In genomic region chr17:19290047-19290705, GRCh38 we compare ENCODE assay signal across 19 cellular contexts. TPM values are rescaled to one million over a fixed set of nuclear protein-coding genes. Genes with fewer than 3 reads are reported as not detected.
DNase-seq lines count a peak whose midpoint lies in the region; ATAC-seq and TF ChIP-seq lines count a peak whose summit lies in the region.
"Had no signal": no experiment of that assay in that cellular context is flagged by ENCODE, and none has a peak within 500 bp of the region (broad histone marks: within the 10 kb centered on the region; RNA-seq: fewer than 3 reads in every experiment).

No MANE protein-coding gene starts in this region.

- no peak for TF ChIP-seq POLR2A in transverse colon (IDR thresholded peaks at IDR 0.05)
- TF ChIP-seq POLR2A in testis (IDR thresholded peaks at IDR 0.05) = no peak

- in situ Hi-C loops in transverse colon (cut with MboI; ENCODE audit: low pct_ligation_motif_present in 1 of 4, low pct_unique_long_range_greater_than_20kb in 1 of 4, low sequenced_read_pairs in 3 of 4) (no loop called here), G401 (cut with HindIII; ENCODE audit: low sequenced_read_pairs) (no loop called here)

- ATAC-seq in SK-N-SH treated with all-trans-retinoic acid at 6 μM for 48 hours = no peak
- ATAC-seq in WTC11 = no peak
- ATAC-seq: HepG2, mucosa of descending colon had no signal

- H3K4ac ChIP-seq in mesenchymal stem cell (ENCODE audit: low read depth in 1 of 2, low read length in 2 of 2) = no peak overlapping the region

- H3K9me3 ChIP-seq in SK-N-SH (no peaks in the 10 kb centered on the region), mesenchymal stem cell (ENCODE audit: control insufficient read depth, low read length) (no peaks in the 10 kb centered on the region), transverse colon (no peaks in the 10 kb centered on the region), testis (no peaks in the 10 kb centered on the region)
- H3K9me3 ChIP-seq: mucosa of descending colon, Peyer's patch had no signal

- no peaks in the 10 kb centered on the region for H3K9me2 ChIP-seq in SK-N-SH

- H3K27ac ChIP-seq in SK-N-SH (ENCODE audit: low read depth in 2 of 2, low read length in 1 of 2) = no peak overlapping the region
- no peak overlapping the region for H3K27ac ChIP-seq in mesenchymal stem cell (ENCODE audit: low read length, poor library complexity, severe bottlenecking)
- peak overlapping the region in 3 of 4 donors; percentile 21 to 51 (median 29) for H3K27ac ChIP-seq in transverse colon
- H3K27ac ChIP-seq in testis = no peak overlapping the region
- H3K27ac ChIP-seq: Peyer's patch had no signal

- H3K36me3 ChIP-seq in SK-N-SH (replicated peaks in 1 of 2; ENCODE audit: control insufficient read depth in 1 of 2, insufficient read depth in 2 of 2, low read length in 1 of 2) (peaks cover 0 to 11% of the 10 kb centered on the region in 2 experiments), mesenchymal stem cell (ENCODE audit: control insufficient read depth in 1 of 2, insufficient read depth in 2 of 2, low read depth in 1 of 2, low read length in 2 of 2) (peaks cover 21 to 27% of the 10 kb centered on the region in 2 experiments), transverse colon (no peaks in the 10 kb centered on the region), testis (ENCODE audit: low read depth, missing control alignments) (no peaks in the 10 kb centered on the region)
- H3K36me3 ChIP-seq: Peyer's patch had no signal

- H3F3A ChIP-seq in SK-N-SH (replicated peaks; ENCODE audit: insufficient read depth) = peaks cover 3% of the 10 kb centered on the region

- H3K27ac Mint-ChIP-seq in WTC11 = peak overlapping the region; percentile 48; the same call in 1 of the 2 replicates
- H3K27ac Mint-ChIP-seq: activated CD4-positive, alpha-beta T cell treated with anti-CD3 and anti-CD28 coated beads, Interleukin-2, amount 10 ng/mL, durations not matched to agents 7 days and 5 days; activated T-cell treated with anti-CD3 and anti-CD28 coated beads, Interleukin-2, amount 50 U/mL, for 24 hours; T-helper 1 cell treated with Interleukin-12 subunit alpha and Interleukin-12 subunit beta and Interleukin-4 antibody, amounts not matched to agents 30 μg/mL and 1 μg/mL, for 36 hours had no signal

- H3K27me3 ChIP-seq in SK-N-SH (ENCODE audit: insufficient read depth) (no peaks in the 10 kb centered on the region), mesenchymal stem cell (ENCODE audit: control insufficient read depth in 1 of 2, insufficient read depth in 1 of 2, low read length in 2 of 2) (no peaks in the 10 kb centered on the region), transverse colon (no peaks in the 10 kb centered on the region), testis (no peaks in the 10 kb centered on the region)
- H3K27me3 ChIP-seq: Peyer's patch had no signal

- H2AFZ ChIP-seq in SK-N-SH (ENCODE audit: low read depth) (no peak overlapping the region), mesenchymal stem cell (ENCODE audit: low read depth, low read length) (no peak overlapping the region)

- peak overlapping the region; percentile 36 for H2AK5ac ChIP-seq in mesenchymal stem cell (ENCODE audit: low read length, severe bottlenecking)

- H3K23ac ChIP-seq in mesenchymal stem cell (ENCODE audit: low read length in 2 of 2) = no peak overlapping the region

- H3K4me3 Mint-ChIP-seq in WTC11 = no peak overlapping the region
- H3K4me3 Mint-ChIP-seq: activated CD4-positive, alpha-beta T cell treated with anti-CD3 and anti-CD28 coated beads, Interleukin-2, amount 10 ng/mL, durations not matched to agents 7 days and 5 days; activated T-cell treated with anti-CD3 and anti-CD28 coated beads, Interleukin-2, amount 50 U/mL, for 24 hours; T-helper 1 cell treated with Interleukin-12 subunit alpha and Interleukin-12 subunit beta and Interleukin-4 antibody, amounts not matched to agents 30 μg/mL and 1 μg/mL, for 36 hours had no signal

- H2BK120ac ChIP-seq in mesenchymal stem cell (ENCODE audit: low read depth, low read length) = no peak overlapping the region

- peak overlapping the region in 1 of 2 experiments; percentile 94 for H3K14ac ChIP-seq in mesenchymal stem cell (ENCODE audit: low read length in 2 of 2)

- H3K4me1 Mint-ChIP-seq in WTC11 = peaks cover 44% of the 10 kb centered on the region

- H2BK15ac ChIP-seq in mesenchymal stem cell (ENCODE audit: low read depth, poor library complexity, severe bottlenecking) = no peak overlapping the region

- TF ChIP-seq CTCF in SK-N-SH (IDR thresholded peaks at IDR 0.05) (no peak), WTC11 (IDR thresholded peaks at IDR 0.05) (no peak), transverse colon (IDR thresholded peaks at IDR 0.05) (no peak), testis (IDR thresholded peaks at IDR 0.05) (no peak)

- H3K9ac ChIP-seq in SK-N-SH = no peak overlapping the region
- no peak overlapping the region for H3K9ac ChIP-seq in mesenchymal stem cell (ENCODE audit: low read length)

- H4K91ac ChIP-seq in mesenchymal stem cell (ENCODE audit: low read length) = no peak overlapping the region

- H3K79me2 ChIP-seq in SK-N-SH (ENCODE audit: insufficient read depth) = peaks cover 38% of the 10 kb centered on the region; the same call in 1 of the 2 replicates

- no peak overlapping the region for H3K4me3 ChIP-seq in SK-N-SH (ENCODE audit: low read depth in 2 of 2, low read length in 1 of 2)
- no peak overlapping the region for H3K4me3 ChIP-seq in mesenchymal stem cell (ENCODE audit: insufficient read depth in 1 of 2, low read depth in 1 of 2, low read length in 2 of 2)
- no peak overlapping the region for H3K4me3 ChIP-seq in transverse colon
- no peak overlapping the region for H3K4me3 ChIP-seq in testis
- H3K4me3 ChIP-seq: mucosa of descending colon, Peyer's patch had no signal

- peaks cover 9% of the 10 kb centered on the region for H3K36me3 Mint-ChIP-seq in WTC11

- WGBS in SK-N-SH (ENCODE audit: low lambda C conversion rate) = 84% methylated on average over 8 of the region's 9 CpGs
- WGBS in mesenchymal stem cell = 74% methylated on average over 9 of the region's 9 CpGs
- 37 to 64% methylated on average over 2 to 9 of the region's 9 CpGs for WGBS in transverse colon (ENCODE audit: low coverage in 1 of 2), 2 donors
- 43 to 45% methylated on average over 7 to 9 of the region's 9 CpGs for WGBS in testis, 2 donors

- DNase-seq in SK-N-SH (peak; percentile 60), WTC11 (ENCODE audit: low spot score) (no peak), mesenchymal stem cell (no peak), transverse colon (no peak), G401 (ENCODE audit: low spot score) (no peak), testis (no peak)
- no peak for DNase-seq in activated CD4-positive, CD25-positive, alpha-beta regulatory T cell treated with anti-CD3 and anti-CD28 coated beads, Interleukin-2, amount 50 U/mL, for 72 hours
- DNase-seq: activated CD4-positive, alpha-beta T cell treated with anti-CD3 and anti-CD28 coated beads, Interleukin-2, amount 10 ng/mL, durations not matched to agents 7 days and 5 days; activated T-cell treated with anti-CD3 and anti-CD28 coated beads, Interleukin-2, amount 50 U/mL, for 24 hours; mucosa of descending colon; NCI-H1417 treated with DMSO at 0.1 percent for 48 hours; NCI-H510A; Peyer's patch; retina; stimulated activated CD4-positive, alpha-beta T cell treated with anti-CD3 and anti-CD28 coated beads, Interleukin-4, amount 100 ng/mL, for 24 hours; stimulated activated naive CD4-positive, alpha-beta T cell had no signal

- peaks cover 0 to 17% of the 10 kb centered on the region in 2 experiments; a peak in 1 of 4 replicates for H3K4me1 ChIP-seq in SK-N-SH (ENCODE audit: control insufficient read depth in 1 of 2, insufficient read depth in 2 of 2, low read depth in 1 of 2, low read length in 1 of 2)
- H3K4me1 ChIP-seq in mesenchymal stem cell (ENCODE audit: control insufficient read depth, insufficient read depth, low read depth, low read length) = peaks cover 38% of the 10 kb centered on the region
- H3K4me1 ChIP-seq in transverse colon = peaks cover 5 to 20% (median 13%) of the 10 kb centered on the region in 4 donors
- peaks cover 19% of the 10 kb centered on the region for H3K4me1 ChIP-seq in testis
- H3K4me1 ChIP-seq: Peyer's patch had no signal

- peak overlapping the region in 1 of 2 experiments; percentile 60 for H3K18ac ChIP-seq in mesenchymal stem cell (ENCODE audit: low read depth in 1 of 2, low read length in 2 of 2)

- peak overlapping the region in 1 of 2 experiments; percentile 10 for H2BK12ac ChIP-seq in mesenchymal stem cell (ENCODE audit: low read length in 2 of 2)

- H3K4me2 ChIP-seq in SK-N-SH (no peak overlapping the region), mesenchymal stem cell (ENCODE audit: low read length, poor library complexity, severe bottlenecking) (no peak overlapping the region)

- no peaks in the 10 kb centered on the region for H3K27me3 Mint-ChIP-seq in WTC11 (ENCODE audit: low read depth)

- TF ChIP-seq EP300 in SK-N-SH (IDR thresholded peaks at IDR 0.05; ENCODE audit: borderline replicate concordance in 1 of 2, low read depth in 1 of 2, low read length in 1 of 2) = no peak
- no peak for TF ChIP-seq EP300 in transverse colon (IDR thresholded peaks at IDR 0.05; ENCODE audit: low read depth)

- TF ChIP-seq RAD21 in SK-N-SH (IDR thresholded peaks at IDR 0.05; ENCODE audit: low read length) = no peak

- H3K9me3 Mint-ChIP-seq in WTC11 = no peaks in the 10 kb centered on the region
- H3K9me3 Mint-ChIP-seq: activated CD4-positive, alpha-beta T cell treated with anti-CD3 and anti-CD28 coated beads, Interleukin-2, amount 10 ng/mL, durations not matched to agents 7 days and 5 days; activated T-cell treated with anti-CD3 and anti-CD28 coated beads, Interleukin-2, amount 50 U/mL, for 24 hours; T-helper 1 cell treated with Interleukin-12 subunit alpha and Interleukin-12 subunit beta and Interleukin-4 antibody, amounts not matched to agents 30 μg/mL and 1 μg/mL, for 36 hours had no signal

- H4K8ac ChIP-seq in mesenchymal stem cell (ENCODE audit: low read length) = no peak overlapping the region

- H3K79me1 ChIP-seq in mesenchymal stem cell (replicated peaks; ENCODE audit: low read length, poor library complexity, severe bottlenecking) = peaks cover 47% of the 10 kb centered on the region

- CTCF ChIA-PET in SK-N-SH (lab: Yijun Ruan, JAX) (interaction anchor here (1.1 kb wide), 1 partner anchor 15 kb away, joined by 4 read pairs; no protein-coding TSS in a partner anchor), WTC11 (lab: Charles Lee) (interaction anchor here (0.9 to 2.4 kb wide), 3 partner anchors 27 to 48 kb away, joined by 3 to 7 read pairs (median 3); no protein-coding TSS in a partner anchor)

- POLR2A ChIA-PET in SK-N-SH (lab: Yijun Ruan, JAX) = no interaction called here
- POLR2A ChIA-PET in WTC11 (lab: Charles Lee) = no interaction called here

- intact Hi-C loops in transverse colon (cut with DNase I; ENCODE audit: low total_unique reads) (no loop called here), testis (cut with DNase I; ENCODE audit: low total_unique reads) (no loop called here)

- H2BK5ac ChIP-seq in mesenchymal stem cell (ENCODE audit: low read depth, low read length, poor library complexity, severe bottlenecking) = no peak overlapping the region

- H4K20me1 ChIP-seq in SK-N-SH (ENCODE audit: insufficient read depth) = peaks cover 37% of the 10 kb centered on the region

RNA-seq across cellular contexts. Expression of gene EPN2, which starts 53.0 kb away (rescaled TPM):
- polyA plus RNA-seq in SK-N-SH (2012; rRNA removed) (34.5 and 38.9 TPM in 2 replicates), testis (ENCODE audit: insufficient read depth, low read depth, low replicate concordance) (61.1 TPM)
- 22.2 and 27.3 TPM in 2 replicates for polyA plus RNA-seq in SK-N-SH (2012; cell fraction: cytosol; rRNA removed)
- polyA plus RNA-seq in SK-N-SH (2012; cell fraction: nucleus; rRNA removed) = 53.5 and 63.0 TPM in 2 replicates
- total RNA-seq in WTC11 (2021) (48.8 to 62.7 TPM (median 62.3 TPM) in 3 replicates), transverse colon (10 to 100 TPM; 30.4 to 98.7 (median 65.5) TPM), testis (10 to 100 TPM; 60.0 to 66.5 TPM)
- 41.2 TPM for polyA plus RNA-seq in mesenchymal stem cell (2013, experiment 1 of 2)
- 41.9 TPM for polyA plus RNA-seq in mesenchymal stem cell (2013, experiment 2 of 2)
- 18.8 and 20.8 TPM in 2 replicates for total RNA-seq in G401 (2014; rRNA removed; shearing (Covaris generic))

Comparison
In these comparisons a context has a peak if more than half of its experiments do, and no peak if none do; other contexts are left out.
1. H3K27ac ChIP-seq: peak in transverse colon (3 of 4); none in SK-N-SH (0 of 2), mesenchymal stem cell (single experiment) and testis (0 of 2).